Comparison of ENCODE assay signal across 26 cellular contexts in genomic region chr12:27449011-27449410, GRCh38. TPM values are rescaled to one million over a fixed set of nuclear protein-coding genes. Genes with fewer than 3 reads are reported as not detected.
"Had no signal": no experiment of that assay in that cellular context is flagged by ENCODE, and none has a peak within 500 bp of the region (broad histone marks: within the 10 kb centered on the region; RNA-seq: fewer than 3 reads in every experiment).

No MANE protein-coding gene starts in this region.

- H3K27me3 ChIP-seq: heart right ventricle, hepatocyte, ovary, right atrium auricular region, tibial nerve, vagina had no signal

- H3K27ac ChIP-seq: hepatocyte, lower lobe of right lung, ovary, skin epidermis, spleen, tibial nerve, vagina had no signal

- H3K36me3 ChIP-seq: heart right ventricle, lower lobe of right lung, ovary, right atrium auricular region, spleen, tibial nerve, vagina had no signal

- ATAC-seq: left lobe of liver; lower lobe of right lung; natural killer cell treated with Interleukin-12 subunit alpha and Interleukin-12 subunit beta and Interleukin-15 and Interleukin-18, amount 100 ng/mL, for 72 hours; sciatic nerve; stimulated activated effector memory CD8-positive, alpha-beta T cell treated with anti-CD3 and anti-CD28 coated beads, Interleukin-12 subunit alpha, Interleukin-12 subunit beta, amount 100 ng/mL, for 72 hours; stimulated activated naive CD8-positive, alpha-beta T cell treated with anti-CD3 and anti-CD28 coated beads, Interleukin-15, amount 100 ng/mL, for 72 hours had no signal

- H3K4me1 ChIP-seq: lower lobe of right lung, right atrium auricular region, spleen, tibial nerve, vagina had no signal

- H3K4me3 ChIP-seq: heart right ventricle, hepatocyte, lower lobe of right lung, ovary, right atrium auricular region, skin epidermis, spleen, tibial nerve, vagina had no signal

- H3K9me3 ChIP-seq: ovary, vagina had no signal

- DNase-seq: heart right ventricle; islet precursor cell; left ventricle myocardium superior; lower lobe of right lung; mammary epithelial cell; mesenchymal stem cell; naive B cell; ovary; spleen; stimulated activated CD4-positive, alpha-beta T cell treated with anti-CD3 and anti-CD28 coated beads, Interleukin-4, amount 100 ng/mL, for 24 hours; stimulated activated naive CD4-positive, alpha-beta T cell treated with Interleukin-2 at 50 U/mL for 16 hours; stimulated activated naive CD8-positive, alpha-beta T cell treated with anti-CD3 and anti-CD28 coated beads, Interleukin-15, amount 100 ng/mL, for 72 hours; substantia nigra had no signal

RNA-seq across cellular contexts. Expression of gene SMCO2, which starts 2.5 kb away (rescaled TPM):
- total RNA-seq: hepatocyte, left lobe of liver, left ventricle myocardium superior, omental fat pad, ovary, renal cortical epithelial cell, right atrium auricular region, temporal lobe, tibial nerve, urinary bladder, vagina had no signal
